8 cellular contexts compared by ENCODE assay signal in genomic region chr7:322111-322671, GRCh38. TPM values are rescaled to one million over a fixed set of nuclear protein-coding genes. Genes with fewer than 3 reads are reported as not detected.
DNase-seq lines count a peak whose midpoint lies in the region; ATAC-seq and TF ChIP-seq lines count a peak whose summit lies in the region.

No MANE protein-coding gene starts in this region.

- DNase-seq in BJ (ENCODE audit: low read depth) (no peak), GM19238 (ENCODE audit: insufficient read length, low spot score) (peak; percentile 81), NCI-H2196 (lab: John Stamatoyannopoulos, UW; ENCODE audit: unreplicated experiment) (peak; percentile 82), endothelial cell (ENCODE audit: low spot score) (peak; percentile 89)
- DNase-seq in activated CD8-positive, alpha-beta memory T cell treated with anti-CD3 and anti-CD28 coated beads for 48 hours (ENCODE audit: low read depth in 2 of 3, low spot score in 2 of 3): peak; percentile 69 to 93 (median 88)
- DNase-seq in naive thymus-derived CD4-positive, alpha-beta T cell: peak; percentile 74 to 98 (median 85)
- peak; percentile 58 to 69 for DNase-seq in stimulated activated CD8-positive, alpha-beta memory T cell treated with anti-CD3 and anti-CD28 coated beads, Interleukin-7, amount 100 ng/mL, for 4 hours (ENCODE audit: low read depth in 2 of 2)

- no peaks in the 10 kb centered on the region for H3K9me3 ChIP-seq in naive thymus-derived CD4-positive, alpha-beta T cell (ENCODE audit: control insufficient read depth in 2 of 3, low read length in 3 of 3)

- no peaks in the 10 kb centered on the region for H3K4me1 ChIP-seq in naive thymus-derived CD4-positive, alpha-beta T cell (ENCODE audit: control insufficient read depth in 2 of 2, insufficient read depth in 2 of 2, low read length in 2 of 2)

- no peaks in the 10 kb centered on the region for H3K36me3 ChIP-seq in BJ (ENCODE audit: control insufficient read depth, insufficient read depth, low read length)
- no peaks in the 10 kb centered on the region for H3K36me3 ChIP-seq in naive thymus-derived CD4-positive, alpha-beta T cell (ENCODE audit: control insufficient read depth in 2 of 3, insufficient read depth in 3 of 3, low read length in 3 of 3)

- ATAC-seq in naive thymus-derived CD4-positive, alpha-beta T cell: peak; percentile 100
- ATAC-seq in GM19467 (IDR thresholded peaks at IDR 0.05; ENCODE audit: unreplicated experiment): no peak

- H3K27me3 Mint-ChIP-seq in endothelial cell (ENCODE audit: unreplicated experiment): peaks cover 7% of the 10 kb centered on the region
- H3K27me3 Mint-ChIP-seq in naive thymus-derived CD4-positive, alpha-beta T cell: peaks cover 15 to 36% (median 23%) of the 10 kb centered on the region in 5 donors

- H3K4me3 ChIP-seq in BJ (ENCODE audit: low read depth, low read length): no peak overlapping the region
- H3K4me3 ChIP-seq in naive thymus-derived CD4-positive, alpha-beta T cell (ENCODE audit: low read length): no peak overlapping the region

- no peaks in the 10 kb centered on the region for H3K4me1 Mint-ChIP-seq in endothelial cell (ENCODE audit: unreplicated experiment)
- H3K4me1 Mint-ChIP-seq in naive thymus-derived CD4-positive, alpha-beta T cell: peaks cover 0 to 6% (median 0%) of the 10 kb centered on the region in 7 donors

- intact Hi-C loops in naive thymus-derived CD4-positive, alpha-beta T cell (cut with micrococcal nuclease): loop anchor here (1.0 to 5.0 kb wide), 5 partner anchors 404 to 630 kb away; partner anchors contain the start of genes DNAAF5 (in 2 of the 2), ADAP1 (in 1 of the 2) and PRKAR1B (in 1 of the 2)

- H3K27ac Mint-ChIP-seq in endothelial cell (ENCODE audit: unreplicated experiment): no peak overlapping the region
- no peak overlapping the region for H3K27ac Mint-ChIP-seq in naive thymus-derived CD4-positive, alpha-beta T cell

- POLR2A ChIA-PET in BJ (lab: Charles Lee): no interaction called here
- POLR2A ChIA-PET in naive thymus-derived CD4-positive, alpha-beta T cell (lab: Charles Lee): interaction anchor here (1.1 kb wide), 1 partner anchor 553 kb away, joined by 3 read pairs; no protein-coding TSS in a partner anchor

- H3K27ac ChIP-seq in naive thymus-derived CD4-positive, alpha-beta T cell (ENCODE audit: low read depth, low read length): no peak overlapping the region

- TF ChIP-seq CTCF in BJ (IDR thresholded peaks at IDR 0.05; ENCODE audit: insufficient read depth, low read depth, low read length) (peak; percentile 69), endothelial cell (IDR thresholded peaks at IDR 0.05; ENCODE audit: unreplicated experiment) (peak; percentile 99)

- CTCF ChIA-PET in BJ (lab: Yijun Ruan, JAX): interaction anchor here (0.5 to 4.3 kb wide), 19 partner anchors 9 to 651 kb away, joined by 3 to 47 read pairs (median 3); no protein-coding TSS in a partner anchor
- CTCF ChIA-PET in naive thymus-derived CD4-positive, alpha-beta T cell (lab: Charles Lee): interaction anchor here (0.5 to 1.3 kb wide), 6 partner anchors 11 to 415 kb away, joined by 3 to 7 read pairs (median 4); no protein-coding TSS in a partner anchor

- H3K9me3 Mint-ChIP-seq in endothelial cell (ENCODE audit: unreplicated experiment): no peaks in the 10 kb centered on the region
- peaks cover 0 to 1% (median 0%) of the 10 kb centered on the region in 11 donors for H3K9me3 Mint-ChIP-seq in naive thymus-derived CD4-positive, alpha-beta T cell

- peaks cover 17% of the 10 kb centered on the region for H3K27me3 ChIP-seq in BJ (ENCODE audit: control insufficient read depth, insufficient read depth, low read length)
- no peaks in the 10 kb centered on the region for H3K27me3 ChIP-seq in naive thymus-derived CD4-positive, alpha-beta T cell (ENCODE audit: control insufficient read depth in 2 of 2, insufficient read depth in 2 of 2, low read length in 2 of 2)

- no peaks in the 10 kb centered on the region for H3K36me3 Mint-ChIP-seq in endothelial cell (ENCODE audit: low read depth, unreplicated experiment)
- H3K36me3 Mint-ChIP-seq in naive thymus-derived CD4-positive, alpha-beta T cell: no peaks in the 10 kb centered on the region

- no peak overlapping the region for H3K4me3 Mint-ChIP-seq in endothelial cell (ENCODE audit: unreplicated experiment)
- no peak overlapping the region for H3K4me3 Mint-ChIP-seq in naive thymus-derived CD4-positive, alpha-beta T cell

RNA-seq across cellular contexts. Expression of gene FOXL3, which starts 32.2 kb away (rescaled TPM):
- polyA plus RNA-seq in BJ (2011; rRNA removed): not detected in 2 replicates
- not detected in 2 replicates for polyA minus RNA-seq in BJ (2011; rRNA and poly(A)+ RNA removed)
- total RNA-seq in endothelial cell (ENCODE audit: unreplicated experiment): not detected
- total RNA-seq in naive thymus-derived CD4-positive, alpha-beta T cell: not detected
- not detected for polyA plus RNA-seq in naive thymus-derived CD4-positive, alpha-beta T cell
